8 cellular contexts compared by ENCODE assay signal in genomic region chr9:22030101-22030598, GRCh38. TPM values are rescaled to one million over a fixed set of nuclear protein-coding genes. Genes with fewer than 3 reads are reported as not detected.
A peak's percentile ranks its signal among the peaks of the same experiment; 100 is the strongest.
DNase-seq lines count a peak whose midpoint lies in the region; ATAC-seq and TF ChIP-seq lines count a peak whose summit lies in the region.

No MANE protein-coding gene starts in this region.

- H3K36me3 Mint-ChIP-seq in activated T-helper 1 cell treated with anti-CD3 and anti-CD28 coated beads, Interleukin-12 subunit alpha, Interleukin-12 subunit beta, Interleukin-2, Interleukin-4 antibody, amounts not matched to agents 30 ng/mL and 10 ng/mL and 1 ng/mL, durations not matched to agents 14 hours and 24 hours and 36 hours (ENCODE audit: low read depth), result peaks cover 2% of the 10 kb centered on the region
- no peaks in the 10 kb centered on the region for H3K36me3 Mint-ChIP-seq in CD4-positive, alpha-beta memory T cell

- ATAC-seq in GM18505 (IDR thresholded peaks at IDR 0.05; ENCODE audit: unreplicated experiment) (peak; percentile 80), HG02938 (IDR thresholded peaks at IDR 0.05; ENCODE audit: unreplicated experiment) (peak; percentile 90), RWPE2 (ENCODE audit: low read depth) (peak; percentile 90)

- no peak overlapping the region for H3K4me3 Mint-ChIP-seq in activated T-helper 1 cell treated with anti-CD3 and anti-CD28 coated beads, Interleukin-12 subunit alpha, Interleukin-12 subunit beta, Interleukin-2, Interleukin-4 antibody, amounts not matched to agents 30 ng/mL and 10 ng/mL and 1 ng/mL, durations not matched to agents 14 hours and 24 hours and 36 hours
- no peak overlapping the region for H3K4me3 Mint-ChIP-seq in CD4-positive, alpha-beta memory T cell

- H3K36me3 ChIP-seq in RWPE2 (ENCODE audit: low read depth) (peaks cover 11% of the 10 kb centered on the region), liver (ENCODE audit: control insufficient read depth in 4 of 4, insufficient read depth in 3 of 4, low read depth in 1 of 4, low read length in 3 of 4) (no peaks in the 10 kb centered on the region)
- H3K36me3 ChIP-seq in CD4-positive, alpha-beta memory T cell (ENCODE audit: insufficient read depth, low read length), result no peaks in the 10 kb centered on the region

- POLR2A ChIA-PET in CD4-positive, alpha-beta memory T cell (lab: Charles Lee; ENCODE audit: partially characterized antibody), result no interaction called here

- peaks cover 25% of the 10 kb centered on the region for H3K27me3 Mint-ChIP-seq in activated T-helper 1 cell treated with anti-CD3 and anti-CD28 coated beads, Interleukin-12 subunit alpha, Interleukin-12 subunit beta, Interleukin-2, Interleukin-4 antibody, amounts not matched to agents 30 ng/mL and 10 ng/mL and 1 ng/mL, durations not matched to agents 14 hours and 24 hours and 36 hours (ENCODE audit: insufficient read depth)
- H3K27me3 Mint-ChIP-seq in CD4-positive, alpha-beta memory T cell, result no peaks in the 10 kb centered on the region

- TF ChIP-seq CTCF in RWPE2 (IDR thresholded peaks at IDR 0.05; ENCODE audit: poor library complexity, severe bottlenecking) (no peak), liver (IDR thresholded peaks at IDR 0.05; ENCODE audit: low read depth, low read length, missing input control) (no peak)

- H3K9ac ChIP-seq in liver (ENCODE audit: low read depth in 1 of 2, low read length in 2 of 2), result no peak overlapping the region

- H3K4me3 ChIP-seq in RWPE2 (ENCODE audit: severe bottlenecking) (no peak overlapping the region), liver (ENCODE audit: low read depth in 1 of 3, low read length in 3 of 3) (no peak overlapping the region)
- no peak overlapping the region for H3K4me3 ChIP-seq in CD4-positive, alpha-beta memory T cell (ENCODE audit: low read length in 2 of 2)

- H3K4me1 ChIP-seq in RWPE2 (ENCODE audit: insufficient read depth, poor library complexity, severe bottlenecking) (peaks cover 40% of the 10 kb centered on the region), liver (ENCODE audit: control insufficient read depth in 4 of 4, insufficient read depth in 4 of 4, low read length in 3 of 4) (peaks cover 0 to 2% (median under 1%) of the 10 kb centered on the region in 4 donors)
- no peaks in the 10 kb centered on the region for H3K4me1 ChIP-seq in CD4-positive, alpha-beta memory T cell (ENCODE audit: insufficient read depth, low read length)

- CTCF ChIA-PET in CD4-positive, alpha-beta memory T cell (lab: Charles Lee; ENCODE audit: partially characterized antibody), result interaction anchor here (0.9 to 2.6 kb wide), 3 partner anchors 22 to 222 kb away, joined by 3 to 9 read pairs (median 8); partner anchors contain the start of gene CDKN2B

- H3K4me1 Mint-ChIP-seq in activated T-helper 1 cell treated with anti-CD3 and anti-CD28 coated beads, Interleukin-12 subunit alpha, Interleukin-12 subunit beta, Interleukin-2, Interleukin-4 antibody, amounts not matched to agents 30 ng/mL and 10 ng/mL and 1 ng/mL, durations not matched to agents 14 hours and 24 hours and 36 hours (ENCODE audit: low read depth), result peaks cover 8% of the 10 kb centered on the region
- peaks cover 0 to 6% (median 0%) of the 10 kb centered on the region in 4 donors for H3K4me1 Mint-ChIP-seq in CD4-positive, alpha-beta memory T cell

- intact Hi-C loops in activated T-helper 1 cell treated with anti-CD3 and anti-CD28 coated beads, Interleukin-12 subunit alpha, Interleukin-12 subunit beta, Interleukin-2, Interleukin-4 antibody, amounts not matched to agents 30 ng/mL and 10 ng/mL and 1 ng/mL, durations not matched to agents 14 hours and 24 hours and 36 hours (cut with micrococcal nuclease), result loop anchor here (10.0 kb wide), 1 partner anchor 345 kb away; no protein-coding TSS in a partner anchor
- intact Hi-C loops in CD4-positive, alpha-beta memory T cell (cut with micrococcal nuclease), result no loop called here

- H3K27me3 ChIP-seq in RWPE2 (ENCODE audit: insufficient read depth, poor library complexity, severe bottlenecking), result no peaks in the 10 kb centered on the region
- no peaks in the 10 kb centered on the region for H3K27me3 ChIP-seq in liver (ENCODE audit: control insufficient read depth in 4 of 4, insufficient read depth in 4 of 4, low read length in 3 of 4)
- H3K27me3 ChIP-seq in CD4-positive, alpha-beta memory T cell (ENCODE audit: insufficient read depth, low read length), result no peaks in the 10 kb centered on the region

- no peaks in the 10 kb centered on the region for H3K9me3 Mint-ChIP-seq in activated T-helper 1 cell treated with anti-CD3 and anti-CD28 coated beads, Interleukin-12 subunit alpha, Interleukin-12 subunit beta, Interleukin-2, Interleukin-4 antibody, amounts not matched to agents 30 ng/mL and 10 ng/mL and 1 ng/mL, durations not matched to agents 14 hours and 24 hours and 36 hours
- H3K9me3 Mint-ChIP-seq in CD4-positive, alpha-beta memory T cell, result no peaks in the 10 kb centered on the region

- TF ChIP-seq RAD21 in liver (IDR thresholded peaks at IDR 0.05), result peak in 1 of 2 donors; percentile 11

- DNase-seq in RWPE2 (ENCODE audit: low spot score) (no peak), D341Med (ENCODE audit: low spot score) (no peak), GM19240 (ENCODE audit: insufficient read length, low spot score) (no peak)
- no peak for DNase-seq in activated T-helper 1 cell treated with anti-CD3 and anti-CD28 coated beads, Interleukin-12 subunit alpha, Interleukin-12 subunit beta, Interleukin-2, Interleukin-4 antibody, amounts not matched to agents 30 ng/mL and 10 ng/mL and 1 ng/mL, durations not matched to agents 14 hours and 24 hours and 36 hours (ENCODE audit: low spot score)
- DNase-seq in CD4-positive, alpha-beta memory T cell, result no peak

- H3K9me3 ChIP-seq in RWPE2 (ENCODE audit: severe bottlenecking) (no peaks in the 10 kb centered on the region), liver (ENCODE audit: control insufficient read depth in 4 of 4, low read length in 3 of 4) (no peaks in the 10 kb centered on the region)
- no peaks in the 10 kb centered on the region for H3K9me3 ChIP-seq in CD4-positive, alpha-beta memory T cell (ENCODE audit: control insufficient read depth in 1 of 2, low read length in 2 of 2)

- H3K27ac Mint-ChIP-seq in activated T-helper 1 cell treated with anti-CD3 and anti-CD28 coated beads, Interleukin-12 subunit alpha, Interleukin-12 subunit beta, Interleukin-2, Interleukin-4 antibody, amounts not matched to agents 30 ng/mL and 10 ng/mL and 1 ng/mL, durations not matched to agents 14 hours and 24 hours and 36 hours, result no peak overlapping the region
- no peak overlapping the region for H3K27ac Mint-ChIP-seq in CD4-positive, alpha-beta memory T cell

- no peak for TF ChIP-seq POLR2A in GM18505 (IDR thresholded peaks at IDR 0.05; ENCODE audit: borderline replicate concordance, extremely low read depth, insufficient read depth, insufficient read length)

- 63% methylated on average over 1 of the region's 1 CpG for WGBS in liver

- H3K27ac ChIP-seq in RWPE2 (ENCODE audit: poor library complexity, severe bottlenecking), result peak overlapping the region; percentile 83
- H3K27ac ChIP-seq in liver (ENCODE audit: low read depth in 1 of 2, low read length in 2 of 2), result no peak overlapping the region
- no peak overlapping the region for H3K27ac ChIP-seq in CD4-positive, alpha-beta memory T cell (ENCODE audit: low read depth, low read length)

TF ChIP-seq in liver, 16 proteins besides CTCF, POLR2A, EP300 and RAD21 (continues in another document):
- no peak for TF ChIP-seq HNF4G (IDR thresholded peaks at IDR 0.05)
- no peak for TF ChIP-seq SP1 (IDR thresholded peaks at IDR 0.05)
- TF ChIP-seq NR2F2 (IDR thresholded peaks at IDR 0.05), result no peak
- TF ChIP-seq JUND (IDR thresholded peaks at IDR 0.05), result peak; percentile 91 to 95
- no peak for TF ChIP-seq TAF1 (conservative IDR thresholded peaks at IDR 0.05)
- TF ChIP-seq HNF4A (conservative IDR thresholded peaks at IDR 0.05), result peak in 1 of 2 donors; percentile 7
- peak in 1 of 2 donors; percentile 4 for TF ChIP-seq RXRA (IDR thresholded peaks at IDR 0.05)
- TF ChIP-seq EGR1 (IDR thresholded peaks at IDR 0.05; ENCODE audit: low read depth in 2 of 2), result no peak
- TF ChIP-seq ZBTB33 (IDR thresholded peaks at IDR 0.05), result no peak
- TF ChIP-seq YY1 (IDR thresholded peaks at IDR 0.05), result no peak

RNA-seq across cellular contexts. Expression of gene CDKN2B, which starts 21.0 kb away (rescaled TPM):
- total RNA-seq in liver, result 1 to 10 TPM in 1 of 2 donors, under 1 TPM in 1; 0.33 to 1.3 TPM
- under 1 TPM; 0.32 to 0.75 TPM for polyA plus RNA-seq in liver
- 0.73 and 0.76 TPM in 2 replicates for total RNA-seq in activated T-helper 1 cell treated with anti-CD3 and anti-CD28 coated beads, Interleukin-12 subunit alpha, Interleukin-12 subunit beta, Interleukin-2, Interleukin-4 antibody, amounts not matched to agents 30 ng/mL and 10 ng/mL and 1 ng/mL, durations not matched to agents 14 hours and 24 hours and 36 hours
- under 1 TPM; 0.64 TPM for total RNA-seq in CD4-positive, alpha-beta memory T cell
- 1 to 10 TPM in 1 of 2 donors, under 1 TPM in 1; 0.26 to 2.1 TPM for polyA plus RNA-seq in CD4-positive, alpha-beta memory T cell

RNA-seq across cellular contexts. Expression of gene CDKN2B-AS1, which starts 35.6 kb away (rescaled TPM):
- total RNA-seq in liver, result under 1 TPM in 1 of 2 donors, not detected in 1; 0.42 TPM
- under 1 TPM in 1 of 2 donors, not detected in 1; 0.08 TPM for polyA plus RNA-seq in liver
- 1.2 and 1.4 TPM in 2 replicates for total RNA-seq in activated T-helper 1 cell treated with anti-CD3 and anti-CD28 coated beads, Interleukin-12 subunit alpha, Interleukin-12 subunit beta, Interleukin-2, Interleukin-4 antibody, amounts not matched to agents 30 ng/mL and 10 ng/mL and 1 ng/mL, durations not matched to agents 14 hours and 24 hours and 36 hours
- 1 to 10 TPM; 1.9 to 2.2 TPM for total RNA-seq in CD4-positive, alpha-beta memory T cell
- under 1 TPM in 1 of 2 donors, not detected in 1; 0.11 TPM for polyA plus RNA-seq in CD4-positive, alpha-beta memory T cell

RNA-seq across cellular contexts. Expression of gene CDKN2A, which starts 36.0 kb away (rescaled TPM):
- under 1 TPM; 0.23 to 0.33 TPM for total RNA-seq in liver
- polyA plus RNA-seq in liver, result under 1 TPM; 0.52 to 0.76 TPM
- 5.0 and 5.4 TPM in 2 replicates for total RNA-seq in activated T-helper 1 cell treated with anti-CD3 and anti-CD28 coated beads, Interleukin-12 subunit alpha, Interleukin-12 subunit beta, Interleukin-2, Interleukin-4 antibody, amounts not matched to agents 30 ng/mL and 10 ng/mL and 1 ng/mL, durations not matched to agents 14 hours and 24 hours and 36 hours
- 1 to 10 TPM; 6.1 to 7.0 TPM for total RNA-seq in CD4-positive, alpha-beta memory T cell
- polyA plus RNA-seq in CD4-positive, alpha-beta memory T cell, result 1 to 10 TPM; 5.4 to 6.3 TPM
